ENCODE assay signal across 21 cellular contexts in the genomic region with DNA sequence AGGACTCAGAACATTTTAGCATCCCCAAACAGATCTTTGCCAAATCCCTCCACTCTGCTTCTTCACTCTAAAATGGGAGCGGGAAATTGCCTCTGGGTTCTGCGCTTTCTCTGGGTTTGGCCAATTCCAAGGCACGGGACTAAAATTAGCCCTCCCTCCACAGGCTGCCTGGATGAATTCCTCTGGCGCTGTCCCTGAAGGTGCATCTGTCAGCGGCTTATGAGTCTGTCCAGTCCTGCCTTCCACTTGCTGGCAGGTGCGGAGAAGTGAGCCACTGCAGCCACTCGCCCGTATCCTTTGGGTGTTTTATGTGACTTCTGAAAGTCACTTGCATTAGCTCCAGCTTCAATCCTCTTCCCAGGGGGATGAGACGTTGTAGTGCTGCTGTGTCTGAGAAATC.
"Had no signal": no experiment of that assay in that cellular context is flagged by ENCODE, and none has a peak within 500 bp of the region (broad histone marks: within the 10 kb centered on the region; RNA-seq: fewer than 3 reads in every experiment).

No MANE protein-coding gene starts in this region.

- DNase-seq: cortex of kidney; dorsolateral prefrontal cortex; effector CD8-positive, alpha-beta T cell; gastrocnemius medialis; islet precursor cell; left lung; mesendoderm; naive B cell; stimulated activated CD4-positive, alpha-beta T cell treated with anti-CD3 and anti-CD28 coated beads, Interleukin-4, amount 100 ng/mL, for 1 hour; stimulated activated CD8-positive, alpha-beta memory T cell treated with anti-CD3 and anti-CD28 coated beads, Interleukin-4, amount 100 ng/mL, for 48 hours; stimulated activated naive CD8-positive, alpha-beta T cell treated with anti-CD3 and anti-CD28 coated beads, Interleukin-15, Interleukin-2, amounts not matched to agents 100 U/mL and 50 U/mL, for 24 hours; tibial artery; upper lobe of left lung; uterus had no signal

- ATAC-seq: gastrocnemius medialis; left lung; stimulated activated effector memory CD8-positive, alpha-beta T cell treated with anti-CD3 and anti-CD28 coated beads, Interleukin-12 subunit alpha, Interleukin-12 subunit beta, amount 100 ng/mL, for 72 hours; stimulated activated naive CD8-positive, alpha-beta T cell treated with anti-CD3 and anti-CD28 coated beads, Interleukin-15, Interleukin-2, amounts not matched to agents 100 U/mL and 50 U/mL, for 24 hours had no signal

- H3K4me3 ChIP-seq: dorsolateral prefrontal cortex, esophagus muscularis mucosa, gastrocnemius medialis, left lung, lung, smooth muscle cell, suprapubic skin, tibial artery, upper lobe of left lung, uterus had no signal

- H3K27me3 ChIP-seq: dorsolateral prefrontal cortex, gastrocnemius medialis, left lung, suprapubic skin, upper lobe of left lung, uterus had no signal

- H3K36me3 Mint-ChIP-seq: naive B cell; stimulated activated effector memory CD8-positive, alpha-beta T cell treated with anti-CD3 and anti-CD28 coated beads, Interleukin-12 subunit alpha, Interleukin-12 subunit beta, amount 100 ng/mL, for 72 hours had no signal

- H3K27ac ChIP-seq: dorsolateral prefrontal cortex, epithelial cell of prostate, esophagus muscularis mucosa, gastrocnemius medialis, suprapubic skin, tibial artery, uterus had no signal

- H3K4me1 ChIP-seq: gastrocnemius medialis, uterus had no signal

- H3K9me3 Mint-ChIP-seq: nephron; stimulated activated effector memory CD8-positive, alpha-beta T cell treated with anti-CD3 and anti-CD28 coated beads, Interleukin-12 subunit alpha, Interleukin-12 subunit beta, amount 100 ng/mL, for 72 hours had no signal

- H3K27ac Mint-ChIP-seq: naive B cell; nephron; stimulated activated effector memory CD8-positive, alpha-beta T cell treated with anti-CD3 and anti-CD28 coated beads, Interleukin-12 subunit alpha, Interleukin-12 subunit beta, amount 100 ng/mL, for 72 hours had no signal

- H3K36me3 ChIP-seq: esophagus muscularis mucosa, gastrocnemius medialis, left lung, suprapubic skin, tibial artery, upper lobe of left lung, uterus had no signal

- H3K4me3 Mint-ChIP-seq: naive B cell; nephron; stimulated activated effector memory CD8-positive, alpha-beta T cell treated with anti-CD3 and anti-CD28 coated beads, Interleukin-12 subunit alpha, Interleukin-12 subunit beta, amount 100 ng/mL, for 72 hours had no signal

- H3K9me3 ChIP-seq: gastrocnemius medialis, uterus had no signal
